ENCODE assay signal across 1 cellular context in genomic region chr2:20635698-20636584, GRCh38.
TF ChIP-seq lines count a peak whose summit lies in the region.

No MANE protein-coding gene starts in this region.

TF ChIP-seq in HepG2, 621 proteins besides CTCF, POLR2A, EP300 and RAD21 (continued from another document and continues in another):
- TF ChIP-seq SIX4 (CRISPR knock-in tag; IDR thresholded peaks at IDR 0.05): no peak
- TF ChIP-seq REPIN1 (CRISPR knock-in tag; IDR thresholded peaks at IDR 0.05; ENCODE audit: borderline replicate concordance, low read depth): peak; percentile 95
- peak; percentile 39; the same call in 1 of the 2 replicates for TF ChIP-seq FOXA3 (CRISPR knock-in tag; IDR thresholded peaks at IDR 0.05)
- TF ChIP-seq PCBP1 (IDR thresholded peaks at IDR 0.05; ENCODE audit: borderline replicate concordance, low read depth, low read length): no peak
- TF ChIP-seq CEBPB (IDR thresholded peaks at IDR 0.05; ENCODE audit: borderline replicate concordance, low read depth, low read length): no peak
- TF ChIP-seq FIP1L1 (IDR thresholded peaks at IDR 0.05; ENCODE audit: borderline replicate concordance, insufficient read depth, low read depth, low read length): no peak
- TF ChIP-seq RNF219 (CRISPR knock-in tag; IDR thresholded peaks at IDR 0.05): no peak
- no peak for TF ChIP-seq ZBTB39 (CRISPR knock-in tag; IDR thresholded peaks at IDR 0.05)
- TF ChIP-seq ZSCAN25 (CRISPR knock-in tag; IDR thresholded peaks at IDR 0.05): peak; percentile 73; the same call in 1 of the 2 replicates
- peak; percentile 48; the same call in 1 of the 2 replicates for TF ChIP-seq BHLHE40 (IDR thresholded peaks at IDR 0.05; ENCODE audit: low read length)
- peak; percentile 72 for TF ChIP-seq KLF6 (CRISPR knock-in tag; IDR thresholded peaks at IDR 0.05)
- TF ChIP-seq ZNF276 (CRISPR knock-in tag; IDR thresholded peaks at IDR 0.05; ENCODE audit: low read depth): no peak
- TF ChIP-seq TMF1 (CRISPR knock-in tag; IDR thresholded peaks at IDR 0.05; ENCODE audit: low read depth): no peak
- TF ChIP-seq THYN1 (CRISPR knock-in tag; IDR thresholded peaks at IDR 0.05; ENCODE audit: borderline replicate concordance, low read depth): no peak
- no peak for TF ChIP-seq ZNF18 (CRISPR knock-in tag; IDR thresholded peaks at IDR 0.05; ENCODE audit: insufficient replicate concordance)
- TF ChIP-seq ZNF562 (CRISPR knock-in tag; IDR thresholded peaks at IDR 0.05; ENCODE audit: borderline replicate concordance): no peak
- peak; percentile 75 for TF ChIP-seq ARNT2 (CRISPR knock-in tag; IDR thresholded peaks at IDR 0.05; ENCODE audit: low read depth)
- TF ChIP-seq ZNF704 (CRISPR knock-in tag; IDR thresholded peaks at IDR 0.05; ENCODE audit: borderline replicate concordance): no peak
- no peak for TF ChIP-seq RARG (CRISPR knock-in tag; IDR thresholded peaks at IDR 0.05; ENCODE audit: low read depth)
- TF ChIP-seq KAT2B (IDR thresholded peaks at IDR 0.05; ENCODE audit: borderline replicate concordance, low read depth, low read length): no peak
- no peak for TF ChIP-seq CREB3 (CRISPR knock-in tag; IDR thresholded peaks at IDR 0.05)
- TF ChIP-seq SOX6 (IDR thresholded peaks at IDR 0.05): no peak
- peak; percentile 80 for TF ChIP-seq SOX6 (CRISPR knock-in tag; IDR thresholded peaks at IDR 0.05)
- TF ChIP-seq UBTF (CRISPR knock-in tag; IDR thresholded peaks at IDR 0.05): peak; percentile 55; the same call in 1 of the 2 replicates
- TF ChIP-seq DMTF1 (CRISPR knock-in tag; IDR thresholded peaks at IDR 0.05): no peak
- no peak for TF ChIP-seq HHEX (CRISPR knock-in tag; IDR thresholded peaks at IDR 0.05)
- peak; percentile 80; the same call in 1 of the 2 replicates for TF ChIP-seq ZBTB33 (CRISPR knock-in tag; IDR thresholded peaks at IDR 0.05)
- TF ChIP-seq NRL (CRISPR knock-in tag; IDR thresholded peaks at IDR 0.05; ENCODE audit: borderline replicate concordance): peak; percentile 97
- peak; percentile 69; the same call in 1 of the 2 replicates for TF ChIP-seq ZNF441 (CRISPR knock-in tag; IDR thresholded peaks at IDR 0.05; ENCODE audit: borderline replicate concordance)
- no peak for TF ChIP-seq ADNP (CRISPR knock-in tag; IDR thresholded peaks at IDR 0.05)
- no peak for TF ChIP-seq ZNF670 (CRISPR knock-in tag; IDR thresholded peaks at IDR 0.05; ENCODE audit: borderline replicate concordance)
- TF ChIP-seq SMAD3 (CRISPR knock-in tag; IDR thresholded peaks at IDR 0.05): peak; percentile 85; the same call in 1 of the 2 replicates
- no peak for TF ChIP-seq CBX2 (IDR thresholded peaks at IDR 0.05; ENCODE audit: low read depth, low read length)
- no peak for TF ChIP-seq CBX2 (CRISPR knock-in tag; IDR thresholded peaks at IDR 0.05; ENCODE audit: low read depth)
- no peak for TF ChIP-seq ZNF160 (CRISPR knock-in tag; IDR thresholded peaks at IDR 0.05)
- TF ChIP-seq LBX2 (CRISPR knock-in tag; IDR thresholded peaks at IDR 0.05; ENCODE audit: borderline replicate concordance): peak; percentile 69; the same call in 1 of the 2 replicates
- no peak for TF ChIP-seq ZNF235 (CRISPR knock-in tag; IDR thresholded peaks at IDR 0.05; ENCODE audit: borderline replicate concordance)
